9 cellular contexts compared by ENCODE assay signal in genomic region chr5:178940569-178941360, GRCh38.
A peak's percentile ranks its signal among the peaks of the same experiment; 100 is the strongest.
DNase-seq lines count a peak whose midpoint lies in the region; ATAC-seq and TF ChIP-seq lines count a peak whose summit lies in the region.
"Had no signal": no experiment of that assay in that cellular context is flagged by ENCODE, and none has a peak within 500 bp of the region (broad histone marks: within the 10 kb centered on the region; RNA-seq: fewer than 3 reads in every experiment).

ZNF454 (plus strand) TSS chr5:178941198; CDS start chr5:178942792, 1,594 bp downstream.

- H3K36me3 Mint-ChIP-seq in effector memory CD8-positive, alpha-beta T cell (ENCODE audit: insufficient read depth): no peaks in the 10 kb centered on the region

- H3K4me3 Mint-ChIP-seq in effector memory CD8-positive, alpha-beta T cell: no peak within 1 kb of the TSS

- TF ChIP-seq CTCF in RWPE1 (conservative IDR thresholded peaks at IDR 0.05; ENCODE audit: low read depth): no peak

- POLR2A ChIA-PET in RWPE1 (lab: Yijun Ruan, JAX; ENCODE audit: low non-redundant PET): no interaction called here

- H3K4me1 Mint-ChIP-seq in effector memory CD8-positive, alpha-beta T cell (ENCODE audit: low read depth in 2 of 2): no peaks in the 10 kb centered on the region

- no peak within 1 kb of the TSS for H3K27ac Mint-ChIP-seq in effector memory CD8-positive, alpha-beta T cell

- H3K36me3 ChIP-seq in ACC112 (ENCODE audit: insufficient read depth, low read length): peaks cover 34% of the 10 kb centered on the region
- peaks cover 0 to 49% of the 10 kb centered on the region in 2 donors for H3K36me3 ChIP-seq in muscle layer of duodenum (ENCODE audit: control insufficient read depth in 1 of 2, insufficient read depth in 2 of 2, low read length in 2 of 2)

- H2AFZ ChIP-seq in ACC112 (ENCODE audit: low read length, unreplicated experiment): peak within 1 kb of the TSS; percentile 88

- DNase-seq in NCI-H526 treated with DMSO at 0.1 percent for 48 hours (lab: John Stamatoyannopoulos, UW): peak; percentile 31
- DNase-seq in fibroblast of peridontal ligament (ENCODE audit: extremely low read depth): peak; percentile 93
- no peak for DNase-seq in RKO (ENCODE audit: low spot score)
- DNase-seq in RWPE1 (ENCODE audit: low spot score): no peak
- no peak for DNase-seq in activated CD4-positive, alpha-beta T cell treated with anti-CD3 and anti-CD28 coated beads, Interleukin-2, amount 50 U/mL, for 48 hours
- DNase-seq in effector memory CD8-positive, alpha-beta T cell: no peak
- DNase-seq: MV-4-11 had no signal

- H3K27ac ChIP-seq in ACC112 (ENCODE audit: low read depth, low read length): peak within 1 kb of the TSS; percentile 65
- H3K27ac ChIP-seq in muscle layer of duodenum (ENCODE audit: low read length): peak within 1 kb of the TSS; percentile 29
- no peak within 1 kb of the TSS for H3K27ac ChIP-seq in RWPE1

- peaks cover 5 to 28% of the 10 kb centered on the region in 2 donors for H3K27me3 Mint-ChIP-seq in effector memory CD8-positive, alpha-beta T cell

- H3K9me3 ChIP-seq in muscle layer of duodenum (ENCODE audit: control insufficient read depth in 1 of 2, low read length in 2 of 2): peaks cover 36 to 62% of the 10 kb centered on the region in 2 donors

- H3K4me3 ChIP-seq in ACC112 (ENCODE audit: low read depth, low read length): peak within 1 kb of the TSS; percentile 90
- peak within 1 kb of the TSS; percentile 77 to 86 for H3K4me3 ChIP-seq in muscle layer of duodenum (ENCODE audit: low read depth in 1 of 2, low read length in 2 of 2)

- peaks cover 30 to 43% of the 10 kb centered on the region in 2 donors for H3K9me3 Mint-ChIP-seq in effector memory CD8-positive, alpha-beta T cell

- no peak for ATAC-seq in effector memory CD8-positive, alpha-beta T cell (replicated peaks)

- CTCF ChIA-PET in RWPE1 (lab: Yijun Ruan, JAX): no interaction called here

- H3K79me2 ChIP-seq in ACC112 (ENCODE audit: control insufficient read depth, insufficient read depth, low read length, unreplicated experiment): peaks cover 11% of the 10 kb centered on the region

- H3K4me1 ChIP-seq in ACC112 (ENCODE audit: control insufficient read depth, insufficient read depth, low read length, unreplicated experiment) (no peaks in the 10 kb centered on the region), muscle layer of duodenum (ENCODE audit: control insufficient read depth in 1 of 2, insufficient read depth in 2 of 2, low read length in 2 of 2) (peaks cover 0 to 8% of the 10 kb centered on the region in 2 donors)

- H3K27me3 ChIP-seq in ACC112 (ENCODE audit: insufficient read depth, low read length) (no peaks in the 10 kb centered on the region), muscle layer of duodenum (ENCODE audit: low read depth, low read length) (no peaks in the 10 kb centered on the region)

Comparison
In these comparisons a context has a peak if more than half of its experiments do, and no peak if none do; other contexts are left out.
1. DNase-seq: peak in NCI-H526 treated with DMSO at 0.1 percent for 48 hours (single experiment) and fibroblast of peridontal ligament (single experiment); none in RKO (single experiment), RWPE1 (single experiment), activated CD4-positive, alpha-beta T cell treated with anti-CD3 and anti-CD28 coated beads, Interleukin-2, amount 50 U/mL, for 48 hours (0 of 2) and effector memory CD8-positive, alpha-beta T cell (0 of 3).